ENCODE assay signal across 23 cellular contexts in the genomic region with DNA sequence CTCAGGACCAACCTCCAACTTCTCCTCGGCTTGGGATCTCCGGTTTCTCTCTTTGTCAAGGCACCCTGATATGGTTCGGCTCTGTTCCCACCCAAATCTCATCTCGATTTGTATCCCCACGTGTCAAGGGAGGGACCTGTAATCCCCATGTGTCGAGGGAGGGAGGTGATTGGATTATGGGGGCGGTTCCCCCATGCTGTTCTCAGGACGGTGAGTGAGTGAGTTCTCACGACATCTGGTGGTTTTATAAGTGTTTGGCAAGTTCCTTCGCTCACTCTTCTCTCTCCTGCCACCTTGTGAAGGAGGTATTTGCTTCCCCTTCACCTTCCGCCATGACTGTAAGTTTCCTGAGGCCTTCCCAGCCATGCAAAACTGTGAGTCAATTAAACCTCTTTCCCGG.
"Had no signal": no experiment of that assay in that cellular context is flagged by ENCODE, and none has a peak within 500 bp of the region (broad histone marks: within the 10 kb centered on the region; RNA-seq: fewer than 3 reads in every experiment).

No MANE protein-coding gene starts in this region.

- H3K27ac Mint-ChIP-seq: dendritic cell treated with granulocyte-macrophage colony-stimulating factor and Interleukin-4, amounts not matched to agents 40 ng/mL and 50 ng/mL, for 4 days; effector memory CD8-positive, alpha-beta T cell; mesothelial cell of epicardium; natural killer cell treated with Interleukin-12 subunit alpha and Interleukin-12 subunit beta and Interleukin-15 and Interleukin-18, amount 100 ng/mL, for 72 hours; neural progenitor cell; stimulated activated memory B cell treated with anti-CD40 and anti-IgM and Interleukin-4, amounts not matched to agents 10 μg/mL and 1 μg/mL and 100 μg/mL, for 72 hours had no signal

- H3K4me3 Mint-ChIP-seq: dendritic cell treated with granulocyte-macrophage colony-stimulating factor and Interleukin-4, amounts not matched to agents 40 ng/mL and 50 ng/mL, for 4 days; effector memory CD8-positive, alpha-beta T cell; mesothelial cell of epicardium; natural killer cell treated with Interleukin-12 subunit alpha and Interleukin-12 subunit beta and Interleukin-15 and Interleukin-18, amount 100 ng/mL, for 72 hours; neural progenitor cell; stimulated activated memory B cell treated with anti-CD40 and anti-IgM and Interleukin-4, amounts not matched to agents 10 μg/mL and 1 μg/mL and 100 μg/mL, for 72 hours had no signal

- DNase-seq: effector memory CD8-positive, alpha-beta T cell; foreskin keratinocyte; heart left ventricle; hippocampal formation; kidney glomerular epithelial cell; occipital lobe; psoas muscle; retina; spleen; stimulated activated CD4-positive, alpha-beta T cell treated with anti-CD3 and anti-CD28 coated beads, Interleukin-15, amount 100 ng/mL, for 24 hours; stimulated activated CD4-positive, alpha-beta T cell treated with anti-CD3 and anti-CD28 coated beads, Interleukin-1b, Interleukin-23, amount 100 ng/mL, for 48 hours; stimulated activated CD4-positive, alpha-beta T cell treated with anti-CD3 and anti-CD28 coated beads, Interleukin-4, amount 100 ng/mL, for 24 hours; stomach; substantia nigra; transverse colon had no signal

- H3K4me2 ChIP-seq: neural progenitor cell had no signal

- H2AFZ ChIP-seq: neural progenitor cell had no signal

- ATAC-seq: effector memory CD8-positive, alpha-beta T cell; foreskin keratinocyte; heart left ventricle; natural killer cell treated with Interleukin-12 subunit alpha and Interleukin-12 subunit beta and Interleukin-15 and Interleukin-18, amount 100 ng/mL, for 72 hours; psoas muscle; sciatic nerve; stimulated activated memory B cell treated with anti-CD40 and anti-IgM and Interleukin-4, amounts not matched to agents 10 μg/mL and 1 μg/mL and 100 μg/mL, for 72 hours had no signal

- H3K36me3 Mint-ChIP-seq: mesothelial cell of epicardium; natural killer cell treated with Interleukin-12 subunit alpha and Interleukin-12 subunit beta and Interleukin-15 and Interleukin-18, amount 100 ng/mL, for 72 hours; neural progenitor cell; stimulated activated memory B cell treated with anti-CD40 and anti-IgM and Interleukin-4, amounts not matched to agents 10 μg/mL and 1 μg/mL and 100 μg/mL, for 72 hours had no signal

- H3K4me3 ChIP-seq: heart left ventricle, neural progenitor cell, psoas muscle, spleen, stomach, thoracic aorta, transverse colon had no signal

- H3K27ac ChIP-seq: foreskin keratinocyte, heart left ventricle, neural progenitor cell, psoas muscle, spleen, stomach, thoracic aorta, transverse colon had no signal

- H3K27me3 ChIP-seq: foreskin keratinocyte, neural progenitor cell had no signal

- H3K9ac ChIP-seq: neural progenitor cell had no signal

- FAIRE-seq: islet of Langerhans had no signal

- H3K36me3 ChIP-seq: heart left ventricle, neural progenitor cell, spleen, stomach, thoracic aorta, transverse colon had no signal

- H3K4me1 ChIP-seq: heart left ventricle, psoas muscle had no signal

- H3K9me3 Mint-ChIP-seq: dendritic cell treated with granulocyte-macrophage colony-stimulating factor and Interleukin-4, amounts not matched to agents 40 ng/mL and 50 ng/mL, for 4 days; effector memory CD8-positive, alpha-beta T cell; mesothelial cell of epicardium; natural killer cell treated with Interleukin-12 subunit alpha and Interleukin-12 subunit beta and Interleukin-15 and Interleukin-18, amount 100 ng/mL, for 72 hours; neural progenitor cell; stimulated activated memory B cell treated with anti-CD40 and anti-IgM and Interleukin-4, amounts not matched to agents 10 μg/mL and 1 μg/mL and 100 μg/mL, for 72 hours had no signal

- H3K9me3 ChIP-seq: heart left ventricle, psoas muscle, spleen, stomach, thoracic aorta, transverse colon had no signal
